Comparison of ENCODE assay signal across 13 cellular contexts in the genomic region with DNA sequence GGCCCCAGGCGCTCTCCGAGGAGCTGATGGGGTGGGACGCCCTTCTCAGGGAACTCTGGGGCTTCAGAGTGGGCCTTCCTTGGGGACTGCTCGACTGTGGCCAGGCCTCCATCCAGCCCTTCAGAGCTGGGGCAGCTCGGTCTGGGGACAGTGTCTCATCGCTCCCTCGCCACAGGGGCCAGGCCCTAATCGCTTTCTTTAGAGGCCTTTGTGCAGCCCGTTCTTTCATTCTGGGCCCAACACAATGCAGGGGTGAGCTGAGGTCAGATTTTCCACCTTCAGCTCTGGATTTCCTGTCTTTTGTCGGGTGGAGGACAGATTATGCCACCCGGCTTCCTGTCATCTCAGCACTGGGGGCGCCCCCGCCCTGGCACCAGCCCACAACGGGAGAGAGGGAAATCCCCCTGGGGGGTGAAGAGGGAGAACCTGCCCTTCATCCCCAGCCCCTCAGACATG. TPM values are rescaled to one million over a fixed set of nuclear protein-coding genes. Genes with fewer than 3 reads are reported as not detected.
DNase-seq lines count a peak whose midpoint lies in the region; ATAC-seq, FAIRE-seq and TF ChIP-seq lines count a peak whose summit lies in the region.
"Had no signal": no experiment of that assay in that cellular context is flagged by ENCODE, and none has a peak within 500 bp of the region (broad histone marks: within the 10 kb centered on the region; RNA-seq: fewer than 3 reads in every experiment).

No MANE protein-coding gene starts in this region.

- peaks cover 37% of the 10 kb centered on the region for H3K4me1 Mint-ChIP-seq in CD8-positive, alpha-beta T cell (ENCODE audit: low read depth)
- peaks cover 27 to 33% of the 10 kb centered on the region in 2 experiments for H3K4me1 Mint-ChIP-seq in H9

- no peak overlapping the region for H3K27ac ChIP-seq in CD8-positive, alpha-beta T cell (ENCODE audit: low read depth, low read length)
- H3K27ac ChIP-seq in K562 (ENCODE audit: extremely low read depth, low read depth, low read length) (no peak overlapping the region), H9 (ENCODE audit: insufficient read length, low read depth, low read length) (no peak overlapping the region)
- H3K27ac ChIP-seq: testis had no signal

- no peak overlapping the region for H3K4me2 ChIP-seq in K562 (ENCODE audit: insufficient read depth, low read length)
- no peak overlapping the region for H3K4me2 ChIP-seq in H9 (ENCODE audit: insufficient read depth, insufficient read length, low read length)

- TF ChIP-seq CTCF in CD8-positive, alpha-beta T cell (IDR thresholded peaks at IDR 0.05), result no peak
- no peak for TF ChIP-seq CTCF in K562 (IDR thresholded peaks at IDR 0.05 in 2 of 3, conservative IDR thresholded peaks at IDR 0.05 in 1 of 3; ENCODE audit: insufficient read depth in 2 of 3, low read depth in 1 of 3, low read length in 3 of 3)
- TF ChIP-seq CTCF in H9 (conservative IDR thresholded peaks at IDR 0.05), result no peak

- no peak overlapping the region for H4K8ac ChIP-seq in H9 (replicated peaks; ENCODE audit: insufficient read length, low read depth, low read length)

- POLR2A ChIA-PET in CD8-positive, alpha-beta T cell (lab: Charles Lee), result interaction anchor here (0.7 to 1.9 kb wide), 5 partner anchors 10 to 23 kb away, joined by 3 to 9 read pairs (median 4); no protein-coding TSS in a partner anchor
- POLR2A ChIA-PET in K562 (lab: Yijun Ruan, JAX), result no interaction called here

- H4K91ac ChIP-seq in H9 (ENCODE audit: insufficient read length, low read depth, low read length), result no peak overlapping the region

- H3K23ac ChIP-seq in H9 (ENCODE audit: insufficient read length, low read depth, low read length), result no peak overlapping the region

- no peak overlapping the region for H3K4ac ChIP-seq in H9 (ENCODE audit: low read depth, low read length)

- no TSS peak for BruUV-seq in K562 (replicated peaks; lab: Mats Ljungman, UMichigan)

- no peaks in the 10 kb centered on the region for H3K9me3 ChIP-seq in CD8-positive, alpha-beta T cell (ENCODE audit: low read length)
- H3K9me3 ChIP-seq in K562 (replicated peaks; ENCODE audit: control insufficient read depth, insufficient read depth, low read depth, low read length), result no peaks in the 10 kb centered on the region
- H3K9me3 ChIP-seq in H9 (ENCODE audit: control insufficient read depth, low read depth, low read length), result no peaks in the 10 kb centered on the region
- H3K9me3 ChIP-seq: prostate gland, testis had no signal

- no peaks in the 10 kb centered on the region for H3K27me3 Mint-ChIP-seq in CD8-positive, alpha-beta T cell (ENCODE audit: low read depth)
- peaks cover 2% of the 10 kb centered on the region; the same call in 1 of the 2 replicates for H3K27me3 Mint-ChIP-seq in H9 (ENCODE audit: low read depth)

- no peaks in the 10 kb centered on the region for H3K79me2 ChIP-seq in K562 (ENCODE audit: control insufficient read depth, insufficient read depth, low read length)
- H3K79me2 ChIP-seq in H9 (ENCODE audit: insufficient read depth, low read length), result no peaks in the 10 kb centered on the region

- H3K79me1 ChIP-seq in H9 (ENCODE audit: insufficient read depth, low read depth, low read length, poor library complexity, severe bottlenecking), result no peaks in the 10 kb centered on the region

- H2BK120ac ChIP-seq in H9 (ENCODE audit: low read depth, low read length, poor library complexity, severe bottlenecking), result no peak overlapping the region

- TF ChIP-seq RAD21 in K562 (CRISPR knock-in tag; conservative IDR thresholded peaks at IDR 0.05 in 1 of 2, IDR thresholded peaks at IDR 0.05 in 1 of 2), result no peak

- H3K9me3 Mint-ChIP-seq in CD8-positive, alpha-beta T cell, result no peaks in the 10 kb centered on the region
- peaks cover 9 to 12% of the 10 kb centered on the region in 2 experiments for H3K9me3 Mint-ChIP-seq in H9

- no peak overlapping the region for H3K56ac ChIP-seq in H9 (ENCODE audit: insufficient read length, low read depth, low read length)

- DNase-seq in CD8-positive, alpha-beta T cell, result peak in 6 of 7 experiments; percentile 19 to 67 (median 31)
- peak; percentile 75 for DNase-seq in activated CD4-positive, alpha-beta T cell treated with anti-CD3 and anti-CD28 coated beads for 48 hours
- DNase-seq in K562 (ENCODE audit: extremely low read depth in 1 of 4, low spot score in 3 of 4), result no peak
- DNase-seq in stimulated activated CD4-positive, alpha-beta T cell treated with anti-CD3 and anti-CD28 coated beads, Interleukin-4, amount 100 ng/mL, for 1 hour, result peak; percentile 55
- no peak for DNase-seq in DMS153 (lab: John Stamatoyannopoulos, UW)
- DNase-seq in H9, result no peak
- DNase-seq in NCI-H524 (lab: John Stamatoyannopoulos, UW), result no peak
- DNase-seq: AML-193, Karpas-422, left ventricle myocardium superior, testis had no signal

- no peak overlapping the region for H2AFZ ChIP-seq in K562 (ENCODE audit: low read depth, low read length)
- no peak overlapping the region for H2AFZ ChIP-seq in H9 (ENCODE audit: low read length)

- H2BK12ac ChIP-seq in H9 (ENCODE audit: insufficient read length, low read depth, low read length), result no peak overlapping the region

- no peak for TF ChIP-seq POLR2A in K562 (conservative IDR thresholded peaks at IDR 0.05)

- WGBS in K562 (ENCODE audit: insufficient coverage, low coverage, missing lambda C conversion rate), result 1% methylated on average over 14 of the region's 14 CpGs
- WGBS in H9 (ENCODE audit: extremely low coverage, insufficient read length, low lambda C conversion rate), result no CpG with 5 or more reads among the region's 14 CpGs

- H3K23me2 ChIP-seq in H9 (ENCODE audit: insufficient read length, low read depth, low read length, poor library complexity, severe bottlenecking), result no peaks in the 10 kb centered on the region

- FAIRE-seq in K562 (lab: Jason Lieb, UNC), result no peak

- peak; percentile 64 for ATAC-seq in CD8-positive, alpha-beta T cell
- ATAC-seq in K562, result peak; percentile 42
- ATAC-seq in HG02973 (IDR thresholded peaks at IDR 0.05; ENCODE audit: unreplicated experiment), result no peak
- ATAC-seq: left ventricle myocardium superior had no signal

- no peak overlapping the region for H4K5ac ChIP-seq in H9 (ENCODE audit: insufficient read length, low read depth, low read length)

- H3K27me3 ChIP-seq in CD8-positive, alpha-beta T cell (ENCODE audit: insufficient read depth, low read length), result no peaks in the 10 kb centered on the region
- peaks cover 0 to 19% of the 10 kb centered on the region in 2 experiments; a peak in 4 of 5 replicates for H3K27me3 ChIP-seq in K562 (ENCODE audit: control insufficient read depth in 2 of 2, insufficient read depth in 2 of 2, low read length in 2 of 2)
- H3K27me3 ChIP-seq in H9 (ENCODE audit: insufficient read depth, low read length), result no peaks in the 10 kb centered on the region
- H3K27me3 ChIP-seq: testis had no signal

- H3K9ac ChIP-seq in K562 (ENCODE audit: insufficient read depth in 1 of 2, low read depth in 2 of 2, low read length in 2 of 2) (no peak overlapping the region), H9 (ENCODE audit: extremely low read depth, insufficient read length, low read length) (no peak overlapping the region)

- no peak overlapping the region for H3K14ac ChIP-seq in H9 (ENCODE audit: insufficient read depth, low read length)

- H3K4me1 ChIP-seq in CD8-positive, alpha-beta T cell (ENCODE audit: insufficient read depth, low read length), result peaks cover 17% of the 10 kb centered on the region
- H3K4me1 ChIP-seq in K562 (replicated peaks in 1 of 2; ENCODE audit: control insufficient read depth in 2 of 2, insufficient read depth in 2 of 2, low read length in 2 of 2) (no peaks in the 10 kb centered on the region), H9 (ENCODE audit: insufficient read depth, low read length) (peaks cover 5% of the 10 kb centered on the region; the same call in 1 of the 2 replicates)
- H3K4me1 ChIP-seq: prostate gland, testis had no signal

- H3K4me3 Mint-ChIP-seq in CD8-positive, alpha-beta T cell, result peak overlapping the region; percentile 31
- no peak overlapping the region for H3K4me3 Mint-ChIP-seq in H9

- no peak for TF ChIP-seq EP300 in K562 (IDR thresholded peaks at IDR 0.05; ENCODE audit: low read length)

- no peak overlapping the region for H2BK20ac ChIP-seq in H9 (ENCODE audit: low read depth, low read length, poor library complexity, severe bottlenecking)

- CTCF ChIA-PET in CD8-positive, alpha-beta T cell (lab: Charles Lee), result interaction anchor here (0.6 to 1.9 kb wide), 2 partner anchors 14 to 26 kb away, joined by 3 to 8 read pairs; no protein-coding TSS in a partner anchor
- CTCF ChIA-PET in K562 (lab: Yijun Ruan, JAX; ENCODE audit: low intra/inter-chr PET ratio), result no interaction called here

- H3K4me3 ChIP-seq in CD8-positive, alpha-beta T cell (ENCODE audit: low read depth, low read length), result peak overlapping the region; percentile 22
- H3K4me3 ChIP-seq in K562, result no peak overlapping the region
- H3K4me3 ChIP-seq: prostate gland, testis had no signal

- no peaks in the 10 kb centered on the region for H3K9me1 ChIP-seq in K562 (ENCODE audit: control insufficient read depth, insufficient read depth, low read length)

- intact Hi-C loops in CD8-positive, alpha-beta T cell (cut with DNase I, micrococcal nuclease), result no loop called here
- intact Hi-C loops in K562 (cut with micrococcal nuclease), result no loop called here

- H2AK5ac ChIP-seq in H9 (ENCODE audit: insufficient read length, low read length), result no peak overlapping the region

- H3K36me3 ChIP-seq in CD8-positive, alpha-beta T cell (ENCODE audit: insufficient read depth, low read length), result no peaks in the 10 kb centered on the region
- no peaks in the 10 kb centered on the region for H3K36me3 ChIP-seq in K562 (ENCODE audit: control insufficient read depth, insufficient read depth, low read length)
- H3K36me3 ChIP-seq: prostate gland had no signal

- no peaks in the 10 kb centered on the region for H4K20me1 ChIP-seq in K562 (replicated peaks; ENCODE audit: control insufficient read depth, insufficient read depth, low read length)
- H4K20me1 ChIP-seq in H9 (ENCODE audit: control insufficient read depth, insufficient read depth, insufficient read length), result no peaks in the 10 kb centered on the region

- no peak overlapping the region for H2BK5ac ChIP-seq in H9 (ENCODE audit: insufficient read length, low read length)

- no peak overlapping the region for H3T11ph ChIP-seq in H9 (ENCODE audit: low read length)

- no peaks in the 10 kb centered on the region for H3K36me3 Mint-ChIP-seq in CD8-positive, alpha-beta T cell
- peaks cover 0 to 11% (median 1%) of the 10 kb centered on the region in 3 experiments; a peak in 5 of 7 replicates for H3K36me3 Mint-ChIP-seq in H9 (ENCODE audit: insufficient read depth in 1 of 3, low read depth in 3 of 3)

- no peak overlapping the region for H2BK15ac ChIP-seq in H9 (ENCODE audit: low read depth, low read length)

- H3K18ac ChIP-seq in H9 (ENCODE audit: insufficient read length, low read depth, low read length), result no peak overlapping the region

- H3K27ac Mint-ChIP-seq in CD8-positive, alpha-beta T cell, result peak overlapping the region; percentile 72
- H3K27ac Mint-ChIP-seq in H9, result peak overlapping the region in 1 of 3 experiments; percentile 70; a peak in 1 of 7 replicates

- in situ Hi-C loops in K562 (cut with MboI), result no loop called here

RNA-seq across cellular contexts. Expression of gene MYCN, which starts 25.2 kb away (rescaled TPM):
- not detected for total RNA-seq in CD8-positive, alpha-beta T cell
- not detected in 2 replicates for total RNA-seq in K562 (2011; cell fraction: chromatin; rRNA removed; ENCODE audit: low replicate concordance)
- total RNA-seq in K562 (2011; cell fraction: nucleolus; rRNA removed), result not detected in 2 replicates
- total RNA-seq in K562 (2011; cell fraction: nucleoplasm; rRNA removed), result not detected in 2 replicates
- total RNA-seq in K562 (2014; rRNA removed), result not detected in 2 replicates
- total RNA-seq in K562 (2014; rRNA removed; fragmentation: Illumina TruSeq; extraction: Trizol), result not detected in 2 replicates
- total RNA-seq in K562 (2015; rRNA removed; fragmentation: Illumina TruSeq; extraction: Trizol), result not detected in 2 replicates
- total RNA-seq in K562 (2021), result not detected in 2 replicates
- not detected in 2 replicates for polyA plus RNA-seq in K562 (2011; rRNA removed)
- polyA plus RNA-seq in K562 (2011; cell fraction: cytosol; rRNA removed), result not detected in 2 replicates
- not detected in 2 replicates for polyA plus RNA-seq in K562 (2011; cell fraction: nucleus; rRNA removed)
- polyA plus RNA-seq in K562 (2012), result not detected in 2 replicates
- not detected in 2 replicates for polyA plus RNA-seq in K562 (2014; fragmentation: Illumina TruSeq; extraction: Trizol)
- not detected for polyA plus RNA-seq in K562 (2014; fragmentation: Nextera tagmentation; extraction: Ambion mirVana)
- not detected in 2 replicates for polyA plus RNA-seq in K562 (2014; rRNA removed)
- polyA minus RNA-seq in K562 (2011; rRNA and poly(A)+ RNA removed), result not detected in 2 replicates
- polyA minus RNA-seq in K562 (2011; cell fraction: cytosol; rRNA and poly(A)+ RNA removed), result not detected in 2 replicates
- polyA minus RNA-seq in K562 (2011; cell fraction: nucleus; rRNA and poly(A)+ RNA removed), result not detected in 2 replicates
- 100.0 and 105 TPM in 2 replicates for total RNA-seq in H9 (2021)

Comparison
In these comparisons a context has a peak if more than half of its experiments do, and no peak if none do; other contexts are left out.
1. DNase-seq: peak in CD8-positive, alpha-beta T cell (6 of 7), activated CD4-positive, alpha-beta T cell treated with anti-CD3 and anti-CD28 coated beads for 48 hours (single experiment) and stimulated activated CD4-positive, alpha-beta T cell treated with anti-CD3 and anti-CD28 coated beads, Interleukin-4, amount 100 ng/mL, for 1 hour (single experiment); none in K562 (0 of 4), DMS153 (single experiment), H9 (single experiment) and NCI-H524 (0 of 2).
2. RNA of gene MYCN, which starts 25.2 kb away (total RNA-seq): 100.0 to 105 TPM in H9; not detected in CD8-positive, alpha-beta T cell and not detected in K562; every median in the first group is over 10 times any median in the second.